Comparison of ENCODE assay signal across 1 cellular context in the genomic region with DNA sequence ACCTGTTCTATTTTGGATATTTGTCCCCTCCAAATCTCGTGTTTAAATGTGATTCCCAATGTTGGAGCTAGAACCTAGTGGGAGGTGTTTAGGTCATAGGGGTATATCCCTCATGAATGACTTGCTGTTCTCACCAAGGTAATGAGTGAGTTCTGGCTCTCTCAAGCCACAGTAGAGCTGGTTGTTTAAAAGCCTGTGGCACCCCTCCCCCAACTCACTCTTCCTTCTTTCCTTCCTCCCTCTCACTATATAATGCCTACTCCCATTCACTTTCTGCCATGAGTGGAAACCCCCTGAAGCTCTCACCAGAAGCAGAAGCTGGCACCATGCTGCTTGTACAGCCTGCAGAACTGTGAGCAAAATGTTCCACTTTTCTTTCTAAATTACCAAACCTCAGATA.
TF ChIP-seq lines count a peak whose summit lies in the region.

No MANE protein-coding gene starts in this region.

TF ChIP-seq in WTC11, 78 proteins besides CTCF, POLR2A, EP300 and RAD21 (continued from another document):
- no peak for TF ChIP-seq FOXK1 (CRISPR knock-in tag; IDR thresholded peaks at IDR 0.05)
- TF ChIP-seq, protein P1, sequence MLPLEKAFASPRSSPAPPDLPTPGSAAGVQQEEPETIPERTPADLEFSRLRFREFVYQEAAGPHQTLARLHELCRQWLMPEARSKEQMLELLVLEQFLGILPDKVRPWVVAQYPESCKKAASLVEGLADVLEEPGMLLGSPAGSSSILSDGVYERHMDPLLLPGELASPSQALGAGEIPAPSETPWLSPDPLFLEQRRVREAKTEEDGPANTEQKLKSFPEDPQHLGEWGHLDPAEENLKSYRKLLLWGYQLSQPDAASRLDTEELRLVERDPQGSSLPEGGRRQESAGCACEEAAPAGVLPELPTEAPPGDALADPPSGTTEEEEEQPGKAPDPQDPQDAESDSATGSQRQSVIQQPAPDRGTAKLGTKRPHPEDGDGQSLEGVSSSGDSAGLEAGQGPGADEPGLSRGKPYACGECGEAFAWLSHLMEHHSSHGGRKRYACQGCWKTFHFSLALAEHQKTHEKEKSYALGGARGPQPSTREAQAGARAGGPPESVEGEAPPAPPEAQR (CRISPR knock-in tag; IDR thresholded peaks at IDR 0.05): no peak
